Comparison of ENCODE assay signal across 32 cellular contexts in the genomic region with DNA sequence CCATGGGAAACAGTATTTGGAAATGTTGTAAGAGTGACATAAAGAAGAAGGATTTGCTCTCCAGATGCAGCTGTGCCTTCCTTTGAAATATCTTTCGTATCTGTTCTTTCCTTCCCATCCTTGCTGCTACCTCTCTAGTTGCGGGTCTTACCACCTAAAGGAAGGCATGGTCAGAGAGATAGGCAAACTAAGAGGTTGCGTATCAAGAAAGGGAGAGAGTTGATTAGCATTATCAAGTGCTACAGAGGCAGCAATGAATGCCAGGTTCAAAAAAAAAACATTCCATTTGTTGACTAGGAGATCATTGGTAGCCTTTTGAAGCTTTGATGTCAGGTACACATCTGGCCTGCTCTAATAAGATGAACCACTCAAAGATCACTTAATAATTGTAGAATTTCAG.
"Had no signal": no experiment of that assay in that cellular context is flagged by ENCODE, and none has a peak within 500 bp of the region (broad histone marks: within the 10 kb centered on the region; RNA-seq: fewer than 3 reads in every experiment).

No MANE protein-coding gene starts in this region.

- H3K27me3 Mint-ChIP-seq: activated naive CD8-positive, alpha-beta T cell; central memory CD8-positive, alpha-beta T cell; dendritic cell treated with granulocyte-macrophage colony-stimulating factor and Interleukin-4, amounts not matched to agents 40 ng/mL and 50 ng/mL, for 4 days; stimulated activated memory B cell treated with anti-CD40 and anti-IgM and Interleukin-4, amounts not matched to agents 10 μg/mL and 1 μg/mL and 100 μg/mL, for 72 hours; stimulated activated naive CD8-positive, alpha-beta T cell treated with anti-CD3 and anti-CD28 coated beads, Interleukin-15, amount 100 ng/mL, for 72 hours had no signal

- H3K27ac Mint-ChIP-seq: dendritic cell treated with granulocyte-macrophage colony-stimulating factor and Interleukin-4, amounts not matched to agents 40 ng/mL and 50 ng/mL, for 4 days; endodermal cell had no signal

- H3K4me3 ChIP-seq: esophagus squamous epithelium, hepatocyte, left ventricle myocardium inferior, lung, pancreas, prostate gland, sigmoid colon, upper lobe of left lung, vagina had no signal

- H3K9me3 ChIP-seq: esophagus squamous epithelium, left ventricle myocardium inferior, pancreas, prostate gland, sigmoid colon, upper lobe of left lung, vagina had no signal

- H3K9me3 Mint-ChIP-seq: activated T-cell treated with anti-CD3 and anti-CD28 coated beads, Interleukin-2, amount 50 U/mL, for 4 hours; central memory CD8-positive, alpha-beta T cell; dendritic cell treated with granulocyte-macrophage colony-stimulating factor and Interleukin-4, amounts not matched to agents 40 ng/mL and 50 ng/mL, for 4 days; endodermal cell; stimulated activated memory B cell treated with anti-CD40 and anti-IgM and Interleukin-4, amounts not matched to agents 10 μg/mL and 1 μg/mL and 100 μg/mL, for 72 hours; stimulated activated naive CD8-positive, alpha-beta T cell treated with anti-CD3 and anti-CD28 coated beads, Interleukin-15, amount 100 ng/mL, for 72 hours had no signal

- H3K27ac ChIP-seq: hepatocyte, pancreas, prostate gland, sigmoid colon, upper lobe of left lung, vagina had no signal

- H2AFZ ChIP-seq: hepatocyte had no signal

- H3K4me2 ChIP-seq: hepatocyte had no signal

- H3K27me3 ChIP-seq: esophagus squamous epithelium, hepatocyte, pancreas, sigmoid colon, upper lobe of left lung, vagina had no signal

- DNase-seq: activated CD4-positive, alpha-beta T cell treated with anti-CD3 and anti-CD28 coated beads for 4 hours; activated CD4-positive, alpha-beta T cell treated with anti-CD3 and anti-CD28 coated beads, Interleukin-2, amount 50 U/mL, for 48 hours; activated CD4-positive, CD25-positive, alpha-beta regulatory T cell; activated CD8-positive, alpha-beta memory T cell treated with anti-CD3 and anti-CD28 coated beads for 24 hours; activated naive CD4-positive, alpha-beta T cell; activated T-cell treated with anti-CD3 and anti-CD28 coated beads, Interleukin-2, amount 50 U/mL, for 4 hours; anterior cingulate cortex; endodermal cell; esophagus squamous epithelium; foreskin melanocyte; islet precursor cell; left ventricle myocardium inferior; nucleus accumbens; pancreas; retina; small intestine; stimulated activated CD4-positive, alpha-beta T cell treated with anti-CD3 and anti-CD28 coated beads, Interleukin-1b, Interleukin-23, amount 100 ng/mL, for 48 hours; stimulated activated CD4-positive, alpha-beta T cell treated with anti-CD3 and anti-CD28 coated beads, Interleukin-4, amount 100 ng/mL, for 4 hours; stimulated activated CD8-positive, alpha-beta memory T cell treated with anti-CD3 and anti-CD28 coated beads, Interleukin-4, amount 100 ng/mL, for 48 hours; stimulated activated naive CD8-positive, alpha-beta T cell treated with anti-CD3 and anti-CD28 coated beads, Interleukin-15, amount 100 ng/mL, for 72 hours; substantia nigra; T-helper 9 cell; upper lobe of left lung had no signal

- ATAC-seq: activated T-cell treated with anti-CD3 and anti-CD28 coated beads, Interleukin-2, amount 50 U/mL, for 4 hours; pancreas; stimulated activated memory B cell treated with anti-CD40 and anti-IgM and Interleukin-4, amounts not matched to agents 10 μg/mL and 1 μg/mL and 100 μg/mL, for 72 hours; stimulated activated naive CD8-positive, alpha-beta T cell treated with anti-CD3 and anti-CD28 coated beads, Interleukin-15, amount 100 ng/mL, for 72 hours had no signal

- H3K36me3 ChIP-seq: pancreas, prostate gland had no signal

- H3K4me3 Mint-ChIP-seq: activated T-cell treated with anti-CD3 and anti-CD28 coated beads, Interleukin-2, amount 50 U/mL, for 4 hours; central memory CD8-positive, alpha-beta T cell; dendritic cell treated with granulocyte-macrophage colony-stimulating factor and Interleukin-4, amounts not matched to agents 40 ng/mL and 50 ng/mL, for 4 days; endodermal cell; stimulated activated memory B cell treated with anti-CD40 and anti-IgM and Interleukin-4, amounts not matched to agents 10 μg/mL and 1 μg/mL and 100 μg/mL, for 72 hours had no signal
